8 cellular contexts compared by ENCODE assay signal in genomic region chr9:131657890-131658752, GRCh38.
DNase-seq lines count a peak whose midpoint lies in the region; ATAC-seq and TF ChIP-seq lines count a peak whose summit lies in the region.

No MANE protein-coding gene starts in this region.

- peaks cover 0 to 2% (median 1%) of the 10 kb centered on the region in 3 donors for H3K27me3 Mint-ChIP-seq in CD14-positive monocyte (ENCODE audit: low read depth in 3 of 3)

- peak; percentile 88 for DNase-seq in CD14-positive monocyte (ENCODE audit: low spot score)
- peak; percentile 85 for DNase-seq in NCI-H226
- peak; percentile 84 for DNase-seq in brain microvascular endothelial cell
- peak; percentile 65 for DNase-seq in myocyte (ENCODE audit: low read depth)
- DNase-seq in NCI-H1694 (lab: John Stamatoyannopoulos, UW), result no peak
- no peak for DNase-seq in NCI-H187 (lab: John Stamatoyannopoulos, UW)

- no peaks in the 10 kb centered on the region for H3K36me3 ChIP-seq in brain microvascular endothelial cell (replicated peaks)

- no peaks in the 10 kb centered on the region for H3K27me3 ChIP-seq in brain microvascular endothelial cell (replicated peaks)

- H3K36me3 Mint-ChIP-seq in CD14-positive monocyte, result peaks cover 22 to 45% of the 10 kb centered on the region in 2 donors

- H3K4me3 Mint-ChIP-seq in CD14-positive monocyte, result peak overlapping the region; percentile 52 to 53

- no peaks in the 10 kb centered on the region for H3K9me3 Mint-ChIP-seq in CD14-positive monocyte

- H3K27ac Mint-ChIP-seq in CD14-positive monocyte, result peak overlapping the region; percentile 79 to 99 (median 98)

- H3K4me3 ChIP-seq in brain microvascular endothelial cell (ENCODE audit: low read depth, low read length), result no peak overlapping the region

- in situ Hi-C loops in brain microvascular endothelial cell (cut with HindIII; ENCODE audit: low pct_ligation_motif_present, low sequenced_read_pairs), result no loop called here

- ATAC-seq in HG03196 (IDR thresholded peaks at IDR 0.05; ENCODE audit: unreplicated experiment) (no peak), HG03045 (IDR thresholded peaks at IDR 0.05; ENCODE audit: unreplicated experiment) (no peak)

- H3K27ac ChIP-seq in brain microvascular endothelial cell, result peak overlapping the region; percentile 89

- H3K4me1 Mint-ChIP-seq in CD14-positive monocyte, result peaks cover 64% of the 10 kb centered on the region

- TF ChIP-seq CTCF in CD14-positive monocyte (IDR thresholded peaks at IDR 0.05) (no peak), brain microvascular endothelial cell (IDR thresholded peaks at IDR 0.05; ENCODE audit: low read depth, low read length, missing control alignments) (no peak)

- intact Hi-C loops in CD14-positive monocyte (cut with micrococcal nuclease), result loop anchor here (2.0 to 10.0 kb wide), 4 partner anchors 36 to 77 kb away; no protein-coding TSS in a partner anchor

Comparison
In these comparisons a context has a peak if more than half of its experiments do, and no peak if none do; other contexts are left out.
1. DNase-seq: peak in CD14-positive monocyte (single experiment), NCI-H226 (single experiment), brain microvascular endothelial cell (single experiment) and myocyte (single experiment); none in NCI-H1694 (single experiment) and NCI-H187 (0 of 2).